Comparison of ENCODE assay signal across 2 cellular contexts in the genomic region with DNA sequence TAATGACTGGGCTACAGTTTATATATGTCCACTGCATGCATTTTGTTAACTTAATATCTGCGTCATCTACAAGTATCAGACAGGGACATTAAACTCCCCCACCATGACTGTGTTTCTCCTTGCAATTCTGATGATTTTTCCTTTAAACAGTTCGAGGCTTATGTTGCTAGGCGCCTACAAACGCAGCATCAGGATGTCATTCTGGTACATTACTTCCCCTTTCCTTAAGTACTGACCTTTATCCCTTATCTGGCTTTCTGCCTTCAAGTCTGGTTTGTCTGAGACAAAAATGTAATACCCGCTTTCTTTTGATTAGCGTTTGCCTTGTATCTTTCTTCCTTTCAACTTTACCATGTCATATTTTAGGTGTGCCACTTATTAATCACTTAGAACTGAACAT.
TF ChIP-seq lines count a peak whose summit lies in the region.

No MANE protein-coding gene starts in this region.

TF ChIP-seq in IMR-90, 13 proteins besides CTCF, POLR2A, EP300 and RAD21:
- TF ChIP-seq CEBPB (IDR thresholded peaks at IDR 0.05; ENCODE audit: low read depth, low read length): no peak
- no peak for TF ChIP-seq CHD1 (IDR thresholded peaks at IDR 0.05; ENCODE audit: low read depth, low read length)
- no peak for TF ChIP-seq MXI1 (IDR thresholded peaks at IDR 0.05; ENCODE audit: borderline replicate concordance, low read depth, low read length)
- TF ChIP-seq SMC3 (IDR thresholded peaks at IDR 0.05; ENCODE audit: low read depth, low read length): no peak
- no peak for TF ChIP-seq RFX5 (IDR thresholded peaks at IDR 0.05; ENCODE audit: low read depth, low read length)
- TF ChIP-seq, protein P1, sequence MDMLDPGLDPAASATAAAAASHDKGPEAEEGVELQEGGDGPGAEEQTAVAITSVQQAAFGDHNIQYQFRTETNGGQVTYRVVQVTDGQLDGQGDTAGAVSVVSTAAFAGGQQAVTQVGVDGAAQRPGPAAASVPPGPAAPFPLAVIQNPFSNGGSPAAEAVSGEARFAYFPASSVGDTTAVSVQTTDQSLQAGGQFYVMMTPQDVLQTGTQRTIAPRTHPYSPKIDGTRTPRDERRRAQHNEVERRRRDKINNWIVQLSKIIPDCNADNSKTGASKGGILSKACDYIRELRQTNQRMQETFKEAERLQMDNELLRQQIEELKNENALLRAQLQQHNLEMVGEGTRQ (IDR thresholded peaks at IDR 0.05; ENCODE audit: low read depth, low read length): no peak
- TF ChIP-seq RCOR1 (IDR thresholded peaks at IDR 0.05; ENCODE audit: insufficient replicate concordance, low read length): no peak
- TF ChIP-seq, protein P2, sequence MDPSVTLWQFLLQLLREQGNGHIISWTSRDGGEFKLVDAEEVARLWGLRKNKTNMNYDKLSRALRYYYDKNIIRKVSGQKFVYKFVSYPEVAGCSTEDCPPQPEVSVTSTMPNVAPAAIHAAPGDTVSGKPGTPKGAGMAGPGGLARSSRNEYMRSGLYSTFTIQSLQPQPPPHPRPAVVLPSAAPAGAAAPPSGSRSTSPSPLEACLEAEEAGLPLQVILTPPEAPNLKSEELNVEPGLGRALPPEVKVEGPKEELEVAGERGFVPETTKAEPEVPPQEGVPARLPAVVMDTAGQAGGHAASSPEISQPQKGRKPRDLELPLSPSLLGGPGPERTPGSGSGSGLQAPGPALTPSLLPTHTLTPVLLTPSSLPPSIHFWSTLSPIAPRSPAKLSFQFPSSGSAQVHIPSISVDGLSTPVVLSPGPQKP (IDR thresholded peaks at IDR 0.05; ENCODE audit: borderline replicate concordance, low read depth, low read length): no peak

TF ChIP-seq in GM12878, 131 proteins besides CTCF, POLR2A, EP300 and RAD21:
- TF ChIP-seq, protein P2 (IDR thresholded peaks at IDR 0.05; ENCODE audit: low read depth, low read length): no peak
- TF ChIP-seq CEBPB (IDR thresholded peaks at IDR 0.05; ENCODE audit: borderline replicate concordance in 1 of 2, low read depth in 2 of 2, low read length in 2 of 2) (no peak), ATF7 (IDR thresholded peaks at IDR 0.05; ENCODE audit: low read depth) (peak; percentile 50; the same call in 1 of the 2 replicates), WRNIP1 (IDR thresholded peaks at IDR 0.05; ENCODE audit: borderline replicate concordance, low read depth, low read length) (no peak), ZNF217 (IDR thresholded peaks at IDR 0.05) (no peak), SIX5 (IDR thresholded peaks at IDR 0.05; ENCODE audit: low read depth, low read length, severe bottlenecking) (no peak), TARDBP (IDR thresholded peaks at IDR 0.05; ENCODE audit: borderline replicate concordance) (no peak)
